13 cellular contexts compared by ENCODE assay signal in genomic region chr11:6613496-6613895, GRCh38. TPM values are rescaled to one million over a fixed set of nuclear protein-coding genes. Genes with fewer than 3 reads are reported as not detected.
DNase-seq lines count a peak whose midpoint lies in the region; ATAC-seq and TF ChIP-seq lines count a peak whose summit lies in the region.
"Had no signal": no experiment of that assay in that cellular context is flagged by ENCODE, and none has a peak within 500 bp of the region (broad histone marks: within the 10 kb centered on the region; RNA-seq: fewer than 3 reads in every experiment).

No MANE protein-coding gene starts in this region.

- peaks cover 34% of the 10 kb centered on the region for H3F3A ChIP-seq in SK-N-SH (replicated peaks; ENCODE audit: insufficient read depth)

- TF ChIP-seq EP300 in SK-N-SH (IDR thresholded peaks at IDR 0.05; ENCODE audit: borderline replicate concordance in 1 of 2, low read depth in 1 of 2, low read length in 1 of 2) (no peak), upper lobe of left lung (IDR thresholded peaks at IDR 0.05) (no peak)

- CTCF ChIA-PET in SK-N-SH (lab: Yijun Ruan, JAX), result interaction anchor here (0.7 to 2.9 kb wide), 18 partner anchors 8 to 234 kb away, joined by 3 to 15 read pairs (median 5); partner anchors contain the start of genes ILK and RRP8

- TF ChIP-seq RAD21 in SK-N-SH (IDR thresholded peaks at IDR 0.05; ENCODE audit: low read length), result no peak

- no peaks in the 10 kb centered on the region for H3K9me3 ChIP-seq in SK-N-SH
- no peaks in the 10 kb centered on the region for H3K9me3 ChIP-seq in body of pancreas
- no peaks in the 10 kb centered on the region for H3K9me3 ChIP-seq in muscle layer of duodenum (ENCODE audit: control insufficient read depth in 1 of 2, low read length in 2 of 2)
- no peaks in the 10 kb centered on the region for H3K9me3 ChIP-seq in upper lobe of left lung

- H3K27ac ChIP-seq in SK-N-SH (ENCODE audit: low read depth in 2 of 2, low read length in 1 of 2) (peak overlapping the region; percentile 94 to 99; a peak in 3 of 4 replicates), body of pancreas (peak overlapping the region; percentile 97 to 99 (median 99)), muscle layer of duodenum (ENCODE audit: low read length) (peak overlapping the region; percentile 97), upper lobe of left lung (peak overlapping the region; percentile 94 to 100 (median 99))

- H3K9me2 ChIP-seq in SK-N-SH, result no peaks in the 10 kb centered on the region

- WGBS in SK-N-SH (ENCODE audit: low lambda C conversion rate), result 98% methylated on average over 3 of the region's 3 CpGs
- WGBS in body of pancreas, 2 donors, result 90 to 93% methylated on average over 3 of the region's 3 CpGs
- 95% methylated on average over 3 of the region's 3 CpGs for WGBS in upper lobe of left lung, 2 donors

- POLR2A ChIA-PET in SK-N-SH (lab: Yijun Ruan, JAX), result interaction anchor here (2.6 kb wide), 1 partner anchor 70 kb away, joined by 10 read pairs; the partner anchor contains the start of gene MRPL17

- no peak overlapping the region for H3K4me2 ChIP-seq in SK-N-SH

- no peak overlapping the region for H2AFZ ChIP-seq in SK-N-SH (ENCODE audit: low read depth)

- H3K4me1 ChIP-seq in SK-N-SH (ENCODE audit: control insufficient read depth in 1 of 2, insufficient read depth in 2 of 2, low read depth in 1 of 2, low read length in 1 of 2) (peaks cover 7 to 30% of the 10 kb centered on the region in 2 experiments; a peak in 3 of 4 replicates), body of pancreas (peaks cover 30% of the 10 kb centered on the region), muscle layer of duodenum (ENCODE audit: control insufficient read depth in 1 of 2, insufficient read depth in 2 of 2, low read length in 2 of 2) (peaks cover 26 to 52% of the 10 kb centered on the region in 2 donors), upper lobe of left lung (peaks cover 33 to 55% (median 46%) of the 10 kb centered on the region in 4 donors)

- H4K20me1 ChIP-seq in SK-N-SH (ENCODE audit: insufficient read depth), result no peaks in the 10 kb centered on the region

- H3K36me3 ChIP-seq in SK-N-SH (replicated peaks in 1 of 2; ENCODE audit: control insufficient read depth in 1 of 2, insufficient read depth in 2 of 2, low read length in 1 of 2), result peaks cover 19 to 52% of the 10 kb centered on the region in 2 experiments
- H3K36me3 ChIP-seq in body of pancreas (replicated peaks in 1 of 2; ENCODE audit: insufficient read depth in 1 of 2, low read depth in 2 of 2), result peaks cover 0 to 18% of the 10 kb centered on the region in 2 donors
- peaks cover 48 to 56% of the 10 kb centered on the region in 2 donors for H3K36me3 ChIP-seq in muscle layer of duodenum (ENCODE audit: control insufficient read depth in 1 of 2, insufficient read depth in 2 of 2, low read length in 2 of 2)
- H3K36me3 ChIP-seq in upper lobe of left lung, result peaks cover 25 to 58% (median 42%) of the 10 kb centered on the region in 4 donors

- intact Hi-C loops in body of pancreas (cut with DNase I), result no loop called here

- DNase-seq in SK-N-SH, result no peak
- no peak for DNase-seq in body of pancreas
- DNase-seq in upper lobe of left lung, result no peak
- no peak for DNase-seq in NOMO-1 (lab: John Stamatoyannopoulos, UW; ENCODE audit: unreplicated experiment in 2 of 2)
- DNase-seq in COLO668 (lab: John Stamatoyannopoulos, UW; ENCODE audit: unreplicated experiment), result no peak
- DNase-seq in stimulated activated naive CD4-positive, alpha-beta T cell treated with Interleukin-2 at 50 U/mL for 16 hours (lab: John Stamatoyannopoulos, UW), result no peak
- DNase-seq: 8988T; NCI-H2171 treated with DMSO at 0.1 percent for 48 hours; posterior cingulate gyrus; stimulated activated CD4-positive, alpha-beta T cell treated with anti-CD3 and anti-CD28 coated beads, Interleukin-4, amount 100 ng/mL, for 24 hours had no signal

- H3K27me3 ChIP-seq in SK-N-SH (ENCODE audit: insufficient read depth) (no peaks in the 10 kb centered on the region), body of pancreas (no peaks in the 10 kb centered on the region), muscle layer of duodenum (ENCODE audit: low read depth, low read length) (no peaks in the 10 kb centered on the region), upper lobe of left lung (no peaks in the 10 kb centered on the region)

- TF ChIP-seq CTCF in SK-N-SH (IDR thresholded peaks at IDR 0.05), result no peak
- no peak for TF ChIP-seq CTCF in body of pancreas (IDR thresholded peaks at IDR 0.05)
- no peak for TF ChIP-seq CTCF in upper lobe of left lung (IDR thresholded peaks at IDR 0.05)

- H3K4me3 ChIP-seq in SK-N-SH (ENCODE audit: low read depth in 2 of 2, low read length in 1 of 2), result no peak overlapping the region
- H3K4me3 ChIP-seq in body of pancreas, result no peak overlapping the region
- H3K4me3 ChIP-seq in muscle layer of duodenum (ENCODE audit: low read depth in 1 of 2, low read length in 2 of 2), result peak overlapping the region in 1 of 2 donors; percentile 62
- H3K4me3 ChIP-seq in upper lobe of left lung, result peak overlapping the region in 1 of 4 donors; percentile 67

- ATAC-seq in SK-N-SH treated with all-trans-retinoic acid at 6 μM for 48 hours, result no peak
- no peak for ATAC-seq in body of pancreas
- no peak for ATAC-seq in upper lobe of left lung (ENCODE audit: low FRiP score in 2 of 2)
- ATAC-seq: stimulated activated naive CD8-positive, alpha-beta T cell treated with anti-CD3 and anti-CD28 coated beads, Interleukin-15, Interleukin-2, amounts not matched to agents 100 U/mL and 50 U/mL, for 24 hours had no signal

- no peak overlapping the region for H3K9ac ChIP-seq in SK-N-SH

- H3K79me2 ChIP-seq in SK-N-SH (ENCODE audit: insufficient read depth), result peaks cover 41% of the 10 kb centered on the region

- TF ChIP-seq POLR2A in body of pancreas (IDR thresholded peaks at IDR 0.05) (no peak), upper lobe of left lung (IDR thresholded peaks at IDR 0.05) (no peak)

TF ChIP-seq in SK-N-SH, 30 proteins besides CTCF, POLR2A, EP300 and RAD21 (continues in another document):
- TF ChIP-seq GABPA (IDR thresholded peaks at IDR 0.05; ENCODE audit: low read depth) (no peak), USF1 (IDR thresholded peaks at IDR 0.05; ENCODE audit: borderline replicate concordance, low read depth) (no peak), FOXJ3 (CRISPR knock-in tag; IDR thresholded peaks at IDR 0.05) (no peak)

TF ChIP-seq in SK-N-SH treated with all-trans-retinoic acid at 6 μM for 48 hours, 23 proteins besides CTCF, POLR2A, EP300 and RAD21 (continues in another document):
- TF ChIP-seq CREB5 (CRISPR knock-in tag; IDR thresholded peaks at IDR 0.05; ENCODE audit: low read depth), result no peak
- no peak for TF ChIP-seq ZFP30 (CRISPR knock-in tag; IDR thresholded peaks at IDR 0.05)
- TF ChIP-seq ISL1 (CRISPR knock-in tag; IDR thresholded peaks at IDR 0.05), result no peak
- no peak for TF ChIP-seq ZFP3 (CRISPR knock-in tag; IDR thresholded peaks at IDR 0.05)
- no peak for TF ChIP-seq RARB (CRISPR knock-in tag; IDR thresholded peaks at IDR 0.05)
- no peak for TF ChIP-seq SNAI2 (CRISPR knock-in tag; IDR thresholded peaks at IDR 0.05)

RNA-seq across cellular contexts. Expression of gene TAF10, which starts 1.5 kb away (rescaled TPM):
- 163 and 213 TPM in 2 replicates for polyA plus RNA-seq in SK-N-SH (2012; rRNA removed)
- 157 and 188 TPM in 2 replicates for polyA plus RNA-seq in SK-N-SH (2012; cell fraction: cytosol; rRNA removed)
- polyA plus RNA-seq in SK-N-SH (2012; cell fraction: nucleus; rRNA removed), result 180 and 245 TPM in 2 replicates
- total RNA-seq in body of pancreas (100 to 1,000 TPM; 115 to 215 TPM), upper lobe of left lung (100 to 1,000 TPM in 3 of 6 donors, 10 to 100 TPM in 3; 60.8 to 153 (median 96.5) TPM)

RNA-seq across cellular contexts. Expression of gene TPP1, which starts 5.7 kb away (rescaled TPM):
- polyA plus RNA-seq in SK-N-SH (2012; rRNA removed), result 94.0 and 105 TPM in 2 replicates
- 81.8 and 90.2 TPM in 2 replicates for polyA plus RNA-seq in SK-N-SH (2012; cell fraction: cytosol; rRNA removed)
- 115 and 129 TPM in 2 replicates for polyA plus RNA-seq in SK-N-SH (2012; cell fraction: nucleus; rRNA removed)
- total RNA-seq in body of pancreas (10 to 100 TPM; 20.8 TPM), upper lobe of left lung (100 to 1,000 TPM in 4 of 6 donors, 10 to 100 TPM in 2; 71.6 to 240 (median 145) TPM)

RNA-seq across cellular contexts. Expression of gene ILK, which starts 9.9 kb away (rescaled TPM):
- 241 and 268 TPM in 2 replicates for polyA plus RNA-seq in SK-N-SH (2012; rRNA removed)
- 142 and 187 TPM in 2 replicates for polyA plus RNA-seq in SK-N-SH (2012; cell fraction: cytosol; rRNA removed)
- polyA plus RNA-seq in SK-N-SH (2012; cell fraction: nucleus; rRNA removed), result 370 and 429 TPM in 2 replicates
- total RNA-seq in body of pancreas (100 to 1,000 TPM in 1 of 2 donors, 10 to 100 TPM in 1; 82.8 to 137 TPM), upper lobe of left lung (100 to 1,000 TPM; 130 to 191 (median 146) TPM)

RNA-seq across cellular contexts. Expression of gene RRP8, which starts 10.1 kb away (rescaled TPM):
- polyA plus RNA-seq in SK-N-SH (2012; rRNA removed), result 7.8 and 8.6 TPM in 2 replicates
- polyA plus RNA-seq in SK-N-SH (2012; cell fraction: cytosol; rRNA removed), result 8.1 and 9.8 TPM in 2 replicates
- 16.9 and 18.8 TPM in 2 replicates for polyA plus RNA-seq in SK-N-SH (2012; cell fraction: nucleus; rRNA removed)
- total RNA-seq in body of pancreas (1 to 10 TPM; 5.4 to 8.9 TPM), upper lobe of left lung (10 to 100 TPM; 13.4 to 25.2 (median 22.1) TPM)

RNA-seq across cellular contexts. Expression of gene DCHS1, which starts 42.1 kb away (rescaled TPM):
- 3.0 and 5.7 TPM in 2 replicates for polyA plus RNA-seq in SK-N-SH (2012; rRNA removed)
- polyA plus RNA-seq in SK-N-SH (2012; cell fraction: cytosol; rRNA removed), result 1.0 and 2.3 TPM in 2 replicates
- 8.8 and 12.0 TPM in 2 replicates for polyA plus RNA-seq in SK-N-SH (2012; cell fraction: nucleus; rRNA removed)
- total RNA-seq in body of pancreas (10 to 100 TPM in 1 of 2 donors, 1 to 10 TPM in 1; 6.0 to 10.9 TPM), upper lobe of left lung (10 to 100 TPM in 4 of 6 donors, 1 to 10 TPM in 2; 9.2 to 32.2 (median 12.8) TPM)
